ENCODE assay signal across 19 cellular contexts in genomic region chr4:105633241-105633640, GRCh38.
DNase-seq lines count a peak whose midpoint lies in the region; ATAC-seq and TF ChIP-seq lines count a peak whose summit lies in the region.
"Had no signal": no experiment of that assay in that cellular context is flagged by ENCODE, and none has a peak within 500 bp of the region (broad histone marks: within the 10 kb centered on the region; RNA-seq: fewer than 3 reads in every experiment).

No MANE protein-coding gene starts in this region.

- TF ChIP-seq CTCF in body of pancreas (IDR thresholded peaks at IDR 0.05) = no peak

- H3K9me3 ChIP-seq in body of pancreas = no peaks in the 10 kb centered on the region
- H3K9me3 ChIP-seq: A549; BLaER1 treated with 17β-estradiol and CSF1 and Interleukin-3, amounts not matched to agents 10 nM and 100 nM had no signal

- H3K36me3 ChIP-seq in body of pancreas (replicated peaks in 1 of 2; ENCODE audit: insufficient read depth in 1 of 2, low read depth in 2 of 2) = peaks cover 0 to 1% of the 10 kb centered on the region in 2 donors
- H3K36me3 ChIP-seq: BLaER1 treated with 17β-estradiol and CSF1 and Interleukin-3, amounts not matched to agents 10 nM and 100 nM had no signal

- no peaks in the 10 kb centered on the region for H3K27me3 ChIP-seq in body of pancreas
- H3K27me3 ChIP-seq: BLaER1 treated with 17β-estradiol and CSF1 and Interleukin-3, amounts not matched to agents 10 nM and 100 nM had no signal

- WGBS in body of pancreas, 2 donors = 16 to 20% methylated on average over 3 of the region's 3 CpGs

- intact Hi-C loops in body of pancreas (cut with DNase I) = no loop called here

- DNase-seq in NCI-H2029 (lab: John Stamatoyannopoulos, UW) (peak; percentile 14), NCI-H2029 treated with DMSO at 0.1 percent for 48 hours (lab: John Stamatoyannopoulos, UW) (no peak), HEK293T (ENCODE audit: extremely low spot score) (no peak), body of pancreas (peak in 1 of 4 donors; percentile 46), mucosa of gallbladder (ENCODE audit: low spot score) (peak; percentile 58), amniotic stem cell (lab: John Stamatoyannopoulos, UW) (no peak), NCI-H1694 (lab: John Stamatoyannopoulos, UW) (no peak), NCI-H345 (lab: John Stamatoyannopoulos, UW) (no peak)
- DNase-seq: activated CD4-positive, alpha-beta T cell treated with anti-CD3 and anti-CD28 coated beads, Interleukin-2, amount 50 U/mL, for 1 hour; activated naive CD4-positive, alpha-beta T cell treated with anti-CD3 and anti-CD28 coated beads for 36 hours; DMS79 treated with DMSO at 0.1 percent for 48 hours; foreskin fibroblast; H9; KBM-7; natural killer cell; NCI-H446 treated with DMSO at 0.1 percent for 48 hours; stimulated activated naive B cell treated with anti-CD40 and anti-IgM and Interleukin-4, amounts not matched to agents 10 μg/mL and 1 μg/mL and 100 μg/mL, for 72 hours had no signal

- no peak overlapping the region for H3K4me3 ChIP-seq in body of pancreas
- H3K4me3 ChIP-seq: A549; BLaER1 treated with 17β-estradiol and CSF1 and Interleukin-3, amounts not matched to agents 10 nM and 100 nM had no signal

- peak overlapping the region in 3 of 4 donors; percentile 3 to 56 (median 39) for H3K27ac ChIP-seq in body of pancreas
- H3K27ac ChIP-seq: A549; BLaER1 treated with 17β-estradiol and CSF1 and Interleukin-3, amounts not matched to agents 10 nM and 100 nM had no signal

- CTCF ChIA-PET in HEK293T (lab: Yijun Ruan, JAX) = no interaction called here

- TF ChIP-seq POLR2A in body of pancreas (IDR thresholded peaks at IDR 0.05) = no peak

- peaks cover 31% of the 10 kb centered on the region for H3K4me1 ChIP-seq in body of pancreas
- H3K4me1 ChIP-seq: A549 had no signal

- POLR2A ChIA-PET in HEK293T (lab: Yijun Ruan, JAX) = no interaction called here

- ATAC-seq in body of pancreas = peak; percentile 77
- ATAC-seq: A549, natural killer cell had no signal

TF ChIP-seq in HEK293T, 16 proteins besides CTCF, POLR2A, EP300 and RAD21:
- TF ChIP-seq FOXA1 (IDR thresholded peaks at IDR 0.05) (no peak), PKNOX1 (IDR thresholded peaks at IDR 0.05) (peak; percentile 78)
TF ChIP-seq in HEK293T: peak in this region for 1.

Comparison
In these comparisons a context has a peak if more than half of its experiments do, and no peak if none do; other contexts are left out.
1. DNase-seq: peak in NCI-H2029 (single experiment) and mucosa of gallbladder (single experiment); none in NCI-H2029 treated with DMSO at 0.1 percent for 48 hours (single experiment), HEK293T (single experiment), amniotic stem cell (single experiment), NCI-H1694 (single experiment) and NCI-H345 (single experiment).